Comparison of ENCODE assay signal across 24 cellular contexts in genomic region chr11:17831883-17832282, GRCh38.
"Had no signal": no experiment of that assay in that cellular context is flagged by ENCODE, and none has a peak within 500 bp of the region (broad histone marks: within the 10 kb centered on the region; RNA-seq: fewer than 3 reads in every experiment).

No MANE protein-coding gene starts in this region.

- H3K36me3 Mint-ChIP-seq: stimulated activated effector memory CD8-positive, alpha-beta T cell treated with anti-CD3 and anti-CD28 coated beads, Interleukin-12 subunit alpha, Interleukin-12 subunit beta, amount 100 ng/mL, for 72 hours had no signal

- DNase-seq: cortex of kidney; effector memory CD8-positive, alpha-beta T cell; erythroblast; esophagus squamous epithelium; foreskin melanocyte; left ventricle myocardium superior; lower lobe of right lung; naive thymus-derived CD8-positive, alpha-beta T cell; pancreas; right lobe of liver; stimulated activated CD4-positive, alpha-beta T cell treated with anti-CD3 and anti-CD28 coated beads, Interleukin-12 subunit alpha, Interleukin-12 subunit beta, amount 100 ng/mL, for 4 hours; stimulated activated CD4-positive, alpha-beta T cell treated with anti-CD3 and anti-CD28 coated beads, Interleukin-1b, Interleukin-23, amount 100 ng/mL, for 48 hours; stimulated activated CD4-positive, alpha-beta T cell treated with anti-CD3 and anti-CD28 coated beads, Interleukin-4, amount 100 ng/mL, for 24 hours; stimulated activated naive CD4-positive, alpha-beta T cell treated with Interleukin-2 at 50 U/mL for 16 hours; stomach; thyroid gland; trophoblast cell had no signal

- H3K9me3 Mint-ChIP-seq: effector memory CD8-positive, alpha-beta T cell; naive thymus-derived CD8-positive, alpha-beta T cell; stimulated activated effector memory CD8-positive, alpha-beta T cell treated with anti-CD3 and anti-CD28 coated beads, Interleukin-12 subunit alpha, Interleukin-12 subunit beta, amount 100 ng/mL, for 72 hours had no signal

- H3K4me3 ChIP-seq: esophagus squamous epithelium, lower lobe of right lung, pancreas, right lobe of liver, smooth muscle cell, stomach, thyroid gland, vagina had no signal

- H3K9me3 ChIP-seq: esophagus squamous epithelium, lower lobe of right lung, neutrophil, pancreas, right lobe of liver, stomach, thyroid gland, vagina had no signal

- H3K4me1 Mint-ChIP-seq: stimulated activated effector memory CD8-positive, alpha-beta T cell treated with anti-CD3 and anti-CD28 coated beads, Interleukin-12 subunit alpha, Interleukin-12 subunit beta, amount 100 ng/mL, for 72 hours had no signal

- ATAC-seq: effector memory CD8-positive, alpha-beta T cell; left ventricle myocardium superior; lower lobe of right lung; naive thymus-derived CD8-positive, alpha-beta T cell; pancreas; right lobe of liver; stimulated activated effector memory CD8-positive, alpha-beta T cell treated with anti-CD3 and anti-CD28 coated beads, Interleukin-12 subunit alpha, Interleukin-12 subunit beta, amount 100 ng/mL, for 72 hours had no signal

- H3K27ac Mint-ChIP-seq: effector memory CD8-positive, alpha-beta T cell; progenitor cell of endocrine pancreas; stimulated activated effector memory CD8-positive, alpha-beta T cell treated with anti-CD3 and anti-CD28 coated beads, Interleukin-12 subunit alpha, Interleukin-12 subunit beta, amount 100 ng/mL, for 72 hours had no signal

- H3K4me1 ChIP-seq: esophagus squamous epithelium, lower lobe of right lung, pancreas, right lobe of liver, thyroid gland had no signal

- FAIRE-seq: endometrium, keratinocyte, pancreas had no signal

- H3K27me3 ChIP-seq: esophagus squamous epithelium, neutrophil, pancreas, right lobe of liver, stomach, thyroid gland, vagina had no signal

- H3K36me3 ChIP-seq: esophagus squamous epithelium, lower lobe of right lung, neutrophil, pancreas, right lobe of liver, stomach, thyroid gland, vagina had no signal

- H3K4me2 ChIP-seq: smooth muscle cell had no signal

- H3K27ac ChIP-seq: esophagus squamous epithelium, lower lobe of right lung, neutrophil, pancreas, right lobe of liver, stomach, thyroid gland, vagina had no signal

- H3K4me3 Mint-ChIP-seq: effector memory CD8-positive, alpha-beta T cell; naive thymus-derived CD8-positive, alpha-beta T cell; stimulated activated effector memory CD8-positive, alpha-beta T cell treated with anti-CD3 and anti-CD28 coated beads, Interleukin-12 subunit alpha, Interleukin-12 subunit beta, amount 100 ng/mL, for 72 hours had no signal

- H3K27me3 Mint-ChIP-seq: effector memory CD8-positive, alpha-beta T cell; naive thymus-derived CD8-positive, alpha-beta T cell; progenitor cell of endocrine pancreas had no signal
